Comparison of ENCODE assay signal across 1 cellular context in genomic region chr2:222301296-222301997, GRCh38.
TF ChIP-seq lines count a peak whose summit lies in the region.

No MANE protein-coding gene starts in this region.

TF ChIP-seq in endothelial cell of umbilical vein, 7 proteins besides CTCF, POLR2A, EP300 and RAD21:
- TF ChIP-seq MYC (IDR thresholded peaks at IDR 0.05; ENCODE audit: low read depth, low read length) (no peak), EZH2 (IDR thresholded peaks at IDR 0.05; ENCODE audit: borderline replicate concordance, low read depth, low read length, severe bottlenecking) (peak; percentile 63)
